In the genomic region with DNA sequence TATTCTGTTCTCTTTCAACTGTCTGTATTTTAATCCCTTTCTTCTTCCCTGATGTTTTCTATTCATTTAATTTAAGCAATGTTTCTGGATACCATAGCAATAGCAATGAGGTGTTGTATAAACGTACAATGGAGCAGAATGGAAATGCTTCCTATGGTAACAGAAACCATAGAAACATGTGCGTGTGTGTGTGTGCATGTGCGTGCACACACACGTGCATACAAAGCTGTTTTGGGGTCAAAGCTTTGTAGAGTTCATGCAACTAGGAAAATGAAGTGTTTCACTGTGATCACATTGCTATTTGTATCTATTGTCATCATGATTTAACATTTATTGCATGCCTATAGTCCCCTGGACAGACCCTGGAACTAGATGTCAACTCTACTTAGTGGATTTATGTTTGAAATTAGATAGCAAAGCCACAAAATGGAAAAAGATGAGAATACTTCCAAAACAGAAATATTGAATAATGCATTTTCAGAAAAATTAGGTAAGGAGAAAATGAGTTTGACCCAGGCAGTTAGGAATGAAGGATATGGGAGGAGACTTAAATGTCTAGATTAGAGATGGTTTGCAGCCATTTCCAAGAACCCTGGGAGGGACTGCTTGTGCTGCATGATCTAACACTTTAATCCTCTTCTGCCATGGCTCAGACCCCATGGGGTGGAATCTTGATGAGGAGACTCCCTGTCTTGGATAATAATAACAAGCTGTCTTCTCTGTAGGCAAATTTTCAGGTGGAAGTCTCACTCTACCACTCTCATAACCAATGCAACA, we compare ENCODE assay signal across 29 cellular contexts.
"Had no signal": no experiment of that assay in that cellular context is flagged by ENCODE, and none has a peak within 500 bp of the region (broad histone marks: within the 10 kb centered on the region; RNA-seq: fewer than 3 reads in every experiment).

No MANE protein-coding gene starts in this region.

- H3K4me3 ChIP-seq: body of pancreas, gastroesophageal sphincter, hepatocyte, ovary, prostate gland, sigmoid colon, thoracic aorta, uterus had no signal

- H3K27ac ChIP-seq: body of pancreas, gastroesophageal sphincter, hepatocyte, ovary, prostate gland, sigmoid colon, thoracic aorta, VCaP had no signal

- H3K27me3 Mint-ChIP-seq: activated CD8-positive, alpha-beta memory T cell treated with anti-CD3 and anti-CD28 coated beads, Interleukin-2, amount 10 ng/mL, durations not matched to agents 7 days and 5 days; activated naive CD8-positive, alpha-beta T cell; stimulated activated naive CD8-positive, alpha-beta T cell treated with anti-CD3 and anti-CD28 coated beads, Interleukin-15, Interleukin-2, amounts not matched to agents 100 ng/mL and 50 ng/mL, for 24 hours; type B pancreatic cell had no signal

- H3K79me2 ChIP-seq: hepatocyte had no signal

- H3K4me1 ChIP-seq: body of pancreas, prostate gland had no signal

- H3K4me3 Mint-ChIP-seq: activated CD8-positive, alpha-beta memory T cell treated with anti-CD3 and anti-CD28 coated beads, Interleukin-2, amount 10 ng/mL, durations not matched to agents 7 days and 5 days; activated CD8-positive, alpha-beta T cell treated with anti-CD3 and anti-CD28 coated beads, Interleukin-2, amount 10 ng/mL, durations not matched to agents 7 days and 5 days; activated naive CD8-positive, alpha-beta T cell; nephron progenitor cell; stimulated activated effector memory CD8-positive, alpha-beta T cell treated with anti-CD3 and anti-CD28 coated beads, Interleukin-12 subunit alpha, Interleukin-12 subunit beta, amount 100 ng/mL, for 72 hours; stimulated activated naive CD8-positive, alpha-beta T cell treated with anti-CD3 and anti-CD28 coated beads, Interleukin-15, Interleukin-2, amounts not matched to agents 100 ng/mL and 50 ng/mL, for 24 hours; type B pancreatic cell had no signal

- DNase-seq: activated CD4-positive, CD25-positive, alpha-beta regulatory T cell treated with anti-CD3 and anti-CD28 coated beads, Interleukin-2, amount 50 U/mL, for 72 hours; activated CD8-positive, alpha-beta memory T cell treated with anti-CD3 and anti-CD28 coated beads, Interleukin-2, amount 10 ng/mL, durations not matched to agents 7 days and 5 days; activated CD8-positive, alpha-beta T cell treated with anti-CD3 and anti-CD28 coated beads, Interleukin-2, amount 10 ng/mL, durations not matched to agents 7 days and 5 days; activated naive CD4-positive, alpha-beta T cell; activated T-cell treated with anti-CD3 and anti-CD28 coated beads, Interleukin-2, amount 50 U/mL, for 48 hours; anterior cingulate cortex; body of pancreas; dermis blood vessel endothelial cell; effector CD4-positive, alpha-beta T cell; islet precursor cell; left ventricle myocardium superior; nephron progenitor cell; ovary; retina; sigmoid colon; small intestine; stimulated activated CD4-positive, alpha-beta T cell treated with anti-CD3 and anti-CD28 coated beads, Interleukin-4, amount 100 ng/mL, for 24 hours; T-helper 2 cell; uterus had no signal

- H3K4me1 Mint-ChIP-seq: activated CD8-positive, alpha-beta memory T cell treated with anti-CD3 and anti-CD28 coated beads, Interleukin-2, amount 10 ng/mL, durations not matched to agents 7 days and 5 days; stimulated activated effector memory CD8-positive, alpha-beta T cell treated with anti-CD3 and anti-CD28 coated beads, Interleukin-12 subunit alpha, Interleukin-12 subunit beta, amount 100 ng/mL, for 72 hours had no signal

- H3K36me3 ChIP-seq: ovary, prostate gland, sigmoid colon, thoracic aorta, uterus had no signal

- H3K4me2 ChIP-seq: hepatocyte had no signal

- H2AFZ ChIP-seq: hepatocyte had no signal

- H3K27me3 ChIP-seq: body of pancreas, gastroesophageal sphincter, hepatocyte, ovary, sigmoid colon, uterus had no signal

- H3K9me3 Mint-ChIP-seq: activated T-helper 2 cell treated with anti-CD3 and anti-CD28 coated beads, Interferon-gamma antibody, Interleukin-2, Interleukin-4, amounts not matched to agents 10 μg/mL and 5 μg/mL and 100 μg/mL, durations not matched to agents 14 hours and 24 hours and 36 hours; nephron progenitor cell; stimulated activated effector memory CD8-positive, alpha-beta T cell treated with anti-CD3 and anti-CD28 coated beads, Interleukin-12 subunit alpha, Interleukin-12 subunit beta, amount 100 ng/mL, for 72 hours; stimulated activated naive CD8-positive, alpha-beta T cell treated with anti-CD3 and anti-CD28 coated beads, Interleukin-15, Interleukin-2, amounts not matched to agents 100 ng/mL and 50 ng/mL, for 24 hours; type B pancreatic cell had no signal

- H3K36me3 Mint-ChIP-seq: activated CD8-positive, alpha-beta memory T cell treated with anti-CD3 and anti-CD28 coated beads, Interleukin-2, amount 10 ng/mL, durations not matched to agents 7 days and 5 days; stimulated activated effector memory CD8-positive, alpha-beta T cell treated with anti-CD3 and anti-CD28 coated beads, Interleukin-12 subunit alpha, Interleukin-12 subunit beta, amount 100 ng/mL, for 72 hours had no signal

- H3K27ac Mint-ChIP-seq: activated CD8-positive, alpha-beta memory T cell treated with anti-CD3 and anti-CD28 coated beads, Interleukin-2, amount 10 ng/mL, durations not matched to agents 7 days and 5 days; activated CD8-positive, alpha-beta T cell treated with anti-CD3 and anti-CD28 coated beads, Interleukin-2, amount 10 ng/mL, durations not matched to agents 7 days and 5 days; activated naive CD8-positive, alpha-beta T cell; activated T-helper 2 cell treated with anti-CD3 and anti-CD28 coated beads, Interferon-gamma antibody, Interleukin-2, Interleukin-4, amounts not matched to agents 10 μg/mL and 5 μg/mL and 100 μg/mL, durations not matched to agents 14 hours and 24 hours and 36 hours; stimulated activated effector memory CD8-positive, alpha-beta T cell treated with anti-CD3 and anti-CD28 coated beads, Interleukin-12 subunit alpha, Interleukin-12 subunit beta, amount 100 ng/mL, for 72 hours; stimulated activated naive CD8-positive, alpha-beta T cell treated with anti-CD3 and anti-CD28 coated beads, Interleukin-15, Interleukin-2, amounts not matched to agents 100 ng/mL and 50 ng/mL, for 24 hours; type B pancreatic cell had no signal

- H3K9me3 ChIP-seq: body of pancreas, gastroesophageal sphincter, ovary, prostate gland, sigmoid colon, thoracic aorta, uterus had no signal
